Comparison of ENCODE assay signal across 10 cellular contexts in genomic region chr1:28579374-28579773, GRCh38. TPM values are rescaled to one million over a fixed set of nuclear protein-coding genes. Genes with fewer than 3 reads are reported as not detected.
A peak's percentile ranks its signal among the peaks of the same experiment; 100 is the strongest.
DNase-seq lines count a peak whose midpoint lies in the region; ATAC-seq, FAIRE-seq and TF ChIP-seq lines count a peak whose summit lies in the region.
"Had no signal": no experiment of that assay in that cellular context is flagged by ENCODE, and none has a peak within 500 bp of the region (broad histone marks: within the 10 kb centered on the region; RNA-seq: fewer than 3 reads in every experiment).

No MANE protein-coding gene starts in this region.

- no peaks in the 10 kb centered on the region for H3K27me3 Mint-ChIP-seq in IgD-negative memory B cell

- H3K4me2 ChIP-seq in BLaER1 treated with 17β-estradiol and CSF1 and Interleukin-3, amounts not matched to agents 10 nM and 100 nM: peak overlapping the region; percentile 86 to 99 (median 93)
- H3K4me2 ChIP-seq in GM12878 (ENCODE audit: control insufficient read depth, insufficient read depth): peak overlapping the region; percentile 81

- peaks cover 47 to 68% (median 60%) of the 10 kb centered on the region in 11 experiments for H3K36me3 ChIP-seq in BLaER1 treated with 17β-estradiol and CSF1 and Interleukin-3, amounts not matched to agents 10 nM and 100 nM
- H3K36me3 ChIP-seq in GM12878 (ENCODE audit: control insufficient read depth in 2 of 2, insufficient read depth in 2 of 2, low read length in 1 of 2) (peaks cover 13 to 36% of the 10 kb centered on the region in 2 experiments), mucosa of stomach (ENCODE audit: control insufficient read depth, insufficient read depth, low read length) (no peaks in the 10 kb centered on the region)

- WGBS in GM12878 (ENCODE audit: insufficient coverage, insufficient replicate concordance, low lambda C conversion rate, missing lambda C conversion rate): 0% methylated on average over 1 of the region's 1 CpG

- H4K20me1 ChIP-seq in BLaER1 treated with 17β-estradiol and CSF1 and Interleukin-3, amounts not matched to agents 10 nM and 100 nM: peaks cover 46 to 57% (median 50%) of the 10 kb centered on the region in 11 experiments
- H4K20me1 ChIP-seq in GM12878 (ENCODE audit: control insufficient read depth, insufficient read depth): peaks cover 12% of the 10 kb centered on the region

- H3K4me3 ChIP-seq in BLaER1 treated with 17β-estradiol and CSF1 and Interleukin-3, amounts not matched to agents 10 nM and 100 nM: peak overlapping the region; percentile 84 to 99 (median 94)
- H3K4me3 ChIP-seq in GM12878 (peak overlapping the region; percentile 99), mucosa of stomach (ENCODE audit: low read length) (no peak overlapping the region)

- in situ Hi-C loops in GM12878 (cut with MboI): no loop called here

- DNase-seq in GM12878 (ENCODE audit: low read depth, low spot score) (no peak), LoVo (ENCODE audit: low spot score) (no peak), head of caudate nucleus (no peak), MV-4-11 (lab: John Stamatoyannopoulos, UW) (no peak)
- DNase-seq in stimulated activated CD8-positive, alpha-beta memory T cell treated with anti-CD3 and anti-CD28 coated beads, Interleukin-4, amount 100 ng/mL, for 48 hours: no peak
- DNase-seq: activated CD4-positive, CD25-positive, alpha-beta regulatory T cell; NCI-H1694 had no signal

- TF ChIP-seq EP300 in GM12878 (IDR thresholded peaks at IDR 0.05; ENCODE audit: borderline replicate concordance in 1 of 2, control insufficient read depth in 1 of 2, low read depth in 2 of 2, low read length in 2 of 2): no peak

- H3K9me3 Mint-ChIP-seq in IgD-negative memory B cell: no peaks in the 10 kb centered on the region

- SMC1A ChIA-PET in GM12878 (lab: Charles Lee; ENCODE audit: uncharacterized antibody, unreplicated experiment): interaction anchor here (0.5 to 7.6 kb wide), 21 partner anchors 11 to 331 kb away, joined by 3 to 83 read pairs (median 4); partner anchors contain the start of genes RNU11 and TRNAU1AP

- RAD21 ChIA-PET in GM12878 (lab: Charles Lee; ENCODE audit: unreplicated experiment): interaction anchor here (0.6 to 6.3 kb wide), 11 partner anchors 14 to 251 kb away, joined by 3 to 108 read pairs (median 4); partner anchors contain the start of genes MED18 and TRNAU1AP

- no peak for TF ChIP-seq POLR2A in GM12878 (IDR thresholded peaks at IDR 0.05; ENCODE audit: low read depth, low read length)

- H3K27ac Mint-ChIP-seq in IgD-negative memory B cell: peak overlapping the region; percentile 69 to 76 (median 76)

- BruUV-seq in GM12878 (replicated peaks; lab: Mats Ljungman, UMichigan): no TSS peak

- no peak for FAIRE-seq in GM12878 (lab: Jason Lieb, UNC)

- POLR2A ChIA-PET in GM12878 (lab: Charles Lee): interaction anchor here (0.5 to 8.6 kb wide), 20 partner anchors 8 to 471 kb away, joined by 3 to 132 read pairs (median 5); partner anchors contain the start of genes RCC1, TAF12 and TRNAU1AP

- no peaks in the 10 kb centered on the region for H3K27me3 ChIP-seq in BLaER1 treated with 17β-estradiol and CSF1 and Interleukin-3, amounts not matched to agents 10 nM and 100 nM
- no peaks in the 10 kb centered on the region for H3K27me3 ChIP-seq in GM12878 (replicated peaks in 1 of 2; ENCODE audit: control insufficient read depth in 2 of 2, insufficient read depth in 2 of 2, low read length in 1 of 2)
- H3K27me3 ChIP-seq in mucosa of stomach (ENCODE audit: control insufficient read depth, insufficient read depth, low read length): no peaks in the 10 kb centered on the region

- no peak overlapping the region for H2AFZ ChIP-seq in GM12878 (ENCODE audit: control insufficient read depth, low read depth, low read length)

- CTCF ChIA-PET in GM12878 (lab: Yijun Ruan, JAX): interaction anchor here (0.7 to 5.5 kb wide), 11 partner anchors 9 to 330 kb away, joined by 3 to 49 read pairs (median 4); partner anchors contain the start of gene TRNAU1AP

- peaks cover 38% of the 10 kb centered on the region for H3K79me2 ChIP-seq in GM12878 (ENCODE audit: control insufficient read depth, insufficient read depth, low read length)

- H3K9me3 ChIP-seq in BLaER1 treated with 17β-estradiol and CSF1 and Interleukin-3, amounts not matched to agents 10 nM and 100 nM (replicated peaks in 1 of 11): no peaks in the 10 kb centered on the region
- H3K9me3 ChIP-seq in GM12878 (replicated peaks; ENCODE audit: control insufficient read depth, insufficient read depth, low read length) (no peaks in the 10 kb centered on the region), mucosa of stomach (ENCODE audit: control insufficient read depth, low read length) (no peaks in the 10 kb centered on the region)

- no peak for ATAC-seq in GM12878

- no peak for TF ChIP-seq RAD21 in GM12878 (IDR thresholded peaks at IDR 0.05; ENCODE audit: insufficient read depth, low read depth, low read length)

- peak overlapping the region; percentile 93 to 100 (median 98) for H3K4me3 Mint-ChIP-seq in IgD-negative memory B cell

- no peak for TF ChIP-seq CTCF in GM12878 (IDR thresholded peaks at IDR 0.05 in 2 of 3, conservative IDR thresholded peaks at IDR 0.05 in 1 of 3; ENCODE audit: control insufficient read depth in 2 of 3, extremely low read depth in 1 of 3, insufficient read depth in 1 of 3, low read depth in 3 of 3, low read length in 3 of 3)

- H3K9ac ChIP-seq in BLaER1 treated with 17β-estradiol and CSF1 and Interleukin-3, amounts not matched to agents 10 nM and 100 nM: peak overlapping the region; percentile 89 to 97 (median 93)
- H3K9ac ChIP-seq in GM12878 (ENCODE audit: control insufficient read depth, insufficient read depth, low read length): peak overlapping the region; percentile 95
- H3K9ac ChIP-seq in mucosa of stomach (ENCODE audit: low read length): peak overlapping the region; percentile 49

- H3K4me1 ChIP-seq in BLaER1 treated with 17β-estradiol and CSF1 and Interleukin-3, amounts not matched to agents 10 nM and 100 nM: peaks cover 27 to 55% (median 47%) of the 10 kb centered on the region in 10 experiments
- H3K4me1 ChIP-seq in GM12878 (ENCODE audit: control insufficient read depth, insufficient read depth, low read length) (peaks cover 12% of the 10 kb centered on the region), mucosa of stomach (ENCODE audit: control insufficient read depth, insufficient read depth, low read length) (peaks cover 15% of the 10 kb centered on the region)

- intact Hi-C loops in GM12878 (cut with micrococcal nuclease; ENCODE audit: unreplicated experiment) (no loop called here), head of caudate nucleus (cut with DNase I) (no loop called here)

- H3K27ac ChIP-seq in BLaER1 treated with 17β-estradiol and CSF1 and Interleukin-3, amounts not matched to agents 10 nM and 100 nM: peak overlapping the region in 2 of 11 experiments; percentile 49 to 91; a peak in 6 of 22 replicates
- peak overlapping the region; percentile 44 for H3K27ac ChIP-seq in GM12878 (ENCODE audit: control insufficient read depth, insufficient read depth)

- no peaks in the 10 kb centered on the region for H3K36me3 Mint-ChIP-seq in IgD-negative memory B cell

- peaks cover 21 to 31% (median 30%) of the 10 kb centered on the region in 3 donors for H3K4me1 Mint-ChIP-seq in IgD-negative memory B cell

TF ChIP-seq in GM12878, 131 proteins besides CTCF, POLR2A, EP300 and RAD21 (continues in another document):
- 0 out of 2 replicates have a peak, but pooled peaks have one; percentile 20 for TF ChIP-seq WRNIP1 (IDR thresholded peaks at IDR 0.05; ENCODE audit: borderline replicate concordance, low read depth, low read length)

RNA-seq across cellular contexts. Expression of gene RAB42, which starts 12.7 kb away (rescaled TPM):
- polyA plus RNA-seq in IgD-negative memory B cell (not detected), GM12878 (2011; rRNA removed) (4.2 and 4.5 TPM in 2 replicates), GM12878 (2014; fragmentation: Illumina TruSeq; extraction: Trizol) (0.38 and 0.51 TPM in 2 replicates), GM12878 (2014; fragmentation: Nextera tagmentation; extraction: Ambion mirVana) (under 1 TPM; 0.16 to 0.21 TPM), GM12878 (2014; rRNA removed) (0.24 and 0.99 TPM in 2 replicates), GM12878 (2016; fragmentation: Nextera tagmentation; extraction: Ambion mirVana) (under 1 TPM; 0.28 to 0.48 TPM)
- total RNA-seq in GM12878 (2013; cell fraction: nucleolus; rRNA removed): 1.1 and 2.0 TPM in 2 replicates
- total RNA-seq in GM12878 (2014; rRNA removed) (0.76 and 0.96 TPM in 2 replicates), GM12878 (2014; rRNA removed; fragmentation: Illumina TruSeq; extraction: Trizol) (0.28 and 0.49 TPM in 2 replicates), GM12878 (2021) (0.72 and 0.92 TPM in 2 replicates)
- 0.75 TPM for polyA plus RNA-seq in GM12878 (2011; ENCODE audit: low read depth)
- 5.8 and 6.1 TPM in 2 replicates for polyA plus RNA-seq in GM12878 (2011; cell fraction: cytosol; rRNA removed)
- 1.4 and 2.3 TPM in 2 replicates for polyA plus RNA-seq in GM12878 (2011; cell fraction: nucleus; rRNA removed)
- 0.72 and 1.2 TPM in 2 replicates for polyA plus RNA-seq in GM12878 (2012)
- polyA minus RNA-seq in GM12878 (2011; rRNA and poly(A)+ RNA removed): 3.0 and 3.7 TPM in 2 replicates
- 1.6 and 1.9 TPM in 2 replicates for polyA minus RNA-seq in GM12878 (2011; cell fraction: cytosol; rRNA and poly(A)+ RNA removed)
- polyA minus RNA-seq in GM12878 (2011; cell fraction: nucleus; rRNA and poly(A)+ RNA removed): 1.5 and 2.0 TPM in 2 replicates

RNA-seq across cellular contexts. Expression of gene TRNAU1AP, which starts 26.5 kb away (rescaled TPM):
- polyA plus RNA-seq in IgD-negative memory B cell (29.2 TPM), GM12878 (2011; rRNA removed) (60.7 and 67.0 TPM in 2 replicates), GM12878 (2014; fragmentation: Illumina TruSeq; extraction: Trizol) (28.5 and 34.3 TPM in 2 replicates), GM12878 (2014; fragmentation: Nextera tagmentation; extraction: Ambion mirVana) (10 to 100 TPM; 53.1 to 53.8 TPM), GM12878 (2014; rRNA removed) (25.8 and 34.3 TPM in 2 replicates), GM12878 (2016; fragmentation: Nextera tagmentation; extraction: Ambion mirVana) (10 to 100 TPM; 28.5 to 32.8 TPM)
- 99.4 and 101 TPM in 2 replicates for total RNA-seq in GM12878 (2013; cell fraction: nucleolus; rRNA removed)
- total RNA-seq in GM12878 (2014; rRNA removed) (24.3 and 28.2 TPM in 2 replicates), GM12878 (2014; rRNA removed; fragmentation: Illumina TruSeq; extraction: Trizol) (26.2 and 29.5 TPM in 2 replicates), GM12878 (2021) (30.8 and 35.6 TPM in 2 replicates)
- 16.8 TPM for polyA plus RNA-seq in GM12878 (2011; ENCODE audit: low read depth)
- polyA plus RNA-seq in GM12878 (2011; cell fraction: cytosol; rRNA removed): 35.3 and 40.9 TPM in 2 replicates
- polyA plus RNA-seq in GM12878 (2011; cell fraction: nucleus; rRNA removed): 49.4 and 62.4 TPM in 2 replicates
- 26.9 and 27.2 TPM in 2 replicates for polyA plus RNA-seq in GM12878 (2012)
- 31.7 and 32.2 TPM in 2 replicates for polyA minus RNA-seq in GM12878 (2011; rRNA and poly(A)+ RNA removed)
- polyA minus RNA-seq in GM12878 (2011; cell fraction: cytosol; rRNA and poly(A)+ RNA removed): 13.1 and 13.7 TPM in 2 replicates
- 18.9 and 26.8 TPM in 2 replicates for polyA minus RNA-seq in GM12878 (2011; cell fraction: nucleus; rRNA and poly(A)+ RNA removed)
